ENCODE assay signal across 2 cellular contexts in the genomic region with DNA sequence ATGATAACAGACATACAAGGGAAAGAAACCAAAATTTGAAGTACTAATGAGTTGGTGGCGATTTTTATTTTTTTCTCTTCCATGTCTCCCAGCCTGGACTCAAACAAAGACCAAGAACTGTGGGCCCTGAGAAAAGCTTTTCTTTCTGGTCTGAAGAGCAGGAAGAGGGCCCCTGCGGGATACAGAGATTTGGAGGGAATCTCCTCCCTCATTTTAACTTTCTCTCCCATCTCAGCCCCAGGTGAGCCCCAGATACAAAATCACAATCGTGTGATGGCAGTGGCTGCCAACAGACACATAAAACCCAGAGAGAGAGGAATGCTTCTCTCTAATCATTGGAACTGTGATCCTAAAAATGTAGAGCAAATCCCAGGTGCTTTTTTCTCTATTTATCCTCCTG.
TF ChIP-seq lines count a peak whose summit lies in the region.

No MANE protein-coding gene starts in this region.

TF ChIP-seq in GM23338, 12 proteins besides CTCF, POLR2A, EP300 and RAD21:
- TF ChIP-seq ZNF114 (CRISPR knock-in tag; IDR thresholded peaks at IDR 0.05) (no peak), CREB1 (CRISPR knock-in tag; IDR thresholded peaks at IDR 0.05; ENCODE audit: low read depth) (no peak)
- TF ChIP-seq, protein P1, sequence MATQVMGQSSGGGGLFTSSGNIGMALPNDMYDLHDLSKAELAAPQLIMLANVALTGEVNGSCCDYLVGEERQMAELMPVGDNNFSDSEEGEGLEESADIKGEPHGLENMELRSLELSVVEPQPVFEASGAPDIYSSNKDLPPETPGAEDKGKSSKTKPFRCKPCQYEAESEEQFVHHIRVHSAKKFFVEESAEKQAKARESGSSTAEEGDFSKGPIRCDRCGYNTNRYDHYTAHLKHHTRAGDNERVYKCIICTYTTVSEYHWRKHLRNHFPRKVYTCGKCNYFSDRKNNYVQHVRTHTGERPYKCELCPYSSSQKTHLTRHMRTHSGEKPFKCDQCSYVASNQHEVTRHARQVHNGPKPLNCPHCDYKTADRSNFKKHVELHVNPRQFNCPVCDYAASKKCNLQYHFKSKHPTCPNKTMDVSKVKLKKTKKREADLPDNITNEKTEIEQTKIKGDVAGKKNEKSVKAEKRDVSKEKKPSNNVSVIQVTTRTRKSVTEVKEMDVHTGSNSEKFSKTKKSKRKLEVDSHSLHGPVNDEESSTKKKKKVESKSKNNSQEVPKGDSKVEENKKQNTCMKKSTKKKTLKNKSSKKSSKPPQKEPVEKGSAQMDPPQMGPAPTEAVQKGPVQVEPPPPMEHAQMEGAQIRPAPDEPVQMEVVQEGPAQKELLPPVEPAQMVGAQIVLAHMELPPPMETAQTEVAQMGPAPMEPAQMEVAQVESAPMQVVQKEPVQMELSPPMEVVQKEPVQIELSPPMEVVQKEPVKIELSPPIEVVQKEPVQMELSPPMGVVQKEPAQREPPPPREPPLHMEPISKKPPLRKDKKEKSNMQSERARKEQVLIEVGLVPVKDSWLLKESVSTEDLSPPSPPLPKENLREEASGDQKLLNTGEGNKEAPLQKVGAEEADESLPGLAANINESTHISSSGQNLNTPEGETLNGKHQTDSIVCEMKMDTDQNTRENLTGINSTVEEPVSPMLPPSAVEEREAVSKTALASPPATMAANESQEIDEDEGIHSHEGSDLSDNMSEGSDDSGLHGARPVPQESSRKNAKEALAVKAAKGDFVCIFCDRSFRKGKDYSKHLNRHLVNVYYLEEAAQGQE (IDR thresholded peaks at IDR 0.05; ENCODE audit: unreplicated experiment): no peak

TF ChIP-seq in H1, 55 proteins besides CTCF, POLR2A, EP300 and RAD21:
- TF ChIP-seq, protein P2, sequence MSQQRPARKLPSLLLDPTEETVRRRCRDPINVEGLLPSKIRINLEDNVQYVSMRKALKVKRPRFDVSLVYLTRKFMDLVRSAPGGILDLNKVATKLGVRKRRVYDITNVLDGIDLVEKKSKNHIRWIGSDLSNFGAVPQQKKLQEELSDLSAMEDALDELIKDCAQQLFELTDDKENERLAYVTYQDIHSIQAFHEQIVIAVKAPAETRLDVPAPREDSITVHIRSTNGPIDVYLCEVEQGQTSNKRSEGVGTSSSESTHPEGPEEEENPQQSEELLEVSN (IDR thresholded peaks at IDR 0.05): peak; percentile 38; the same call in 1 of the 2 replicates
- TF ChIP-seq RBBP5 (IDR thresholded peaks at IDR 0.05; ENCODE audit: borderline replicate concordance, low read depth, low read length) (no peak), BACH1 (IDR thresholded peaks at IDR 0.05; ENCODE audit: low read length) (no peak)
